9 cellular contexts compared by ENCODE assay signal in the genomic region with DNA sequence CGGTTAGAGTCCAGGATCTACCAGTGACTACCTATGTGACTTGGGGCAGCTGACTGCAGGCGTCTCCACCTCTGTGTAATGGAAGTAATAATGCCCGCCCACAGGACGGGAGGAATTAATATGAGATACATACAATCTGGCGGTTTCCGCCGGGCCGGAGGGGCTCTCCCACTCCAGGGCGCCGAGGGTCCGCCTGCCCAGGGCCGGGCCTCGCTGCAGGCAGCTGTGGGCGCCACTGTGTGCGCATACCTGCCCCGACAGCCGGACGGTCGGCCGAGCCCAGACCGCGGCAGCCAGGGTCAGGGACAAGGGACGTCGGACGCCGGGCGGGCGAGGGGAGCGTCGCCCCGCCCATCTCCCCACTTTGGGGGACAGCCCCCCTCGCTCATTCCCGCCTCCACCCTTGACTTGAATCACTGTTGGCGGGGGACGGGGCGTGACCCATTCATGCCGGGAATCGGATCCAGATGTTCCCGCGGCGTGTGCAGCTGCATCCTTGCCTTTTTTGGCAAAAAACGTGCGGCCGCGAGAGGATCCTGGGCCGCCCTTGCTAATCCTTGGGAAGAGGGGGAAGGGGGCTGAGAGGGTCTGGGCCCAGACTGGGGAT. TPM values are rescaled to one million over a fixed set of nuclear protein-coding genes. Genes with fewer than 3 reads are reported as not detected.
A peak's percentile ranks its signal among the peaks of the same experiment; 100 is the strongest.
DNase-seq lines count a peak whose midpoint lies in the region; ATAC-seq and TF ChIP-seq lines count a peak whose summit lies in the region.
"Had no signal": no experiment of that assay in that cellular context is flagged by ENCODE, and none has a peak within 500 bp of the region (broad histone marks: within the 10 kb centered on the region; RNA-seq: fewer than 3 reads in every experiment).

No MANE protein-coding gene starts in this region.

- no peak for TF ChIP-seq POLR2A in testis (IDR thresholded peaks at IDR 0.05)

- 33% methylated on average over 46 of the region's 46 CpGs for WGBS in liver
- WGBS in testis, 2 donors = 3 to 9% methylated on average over 5 to 46 of the region's 46 CpGs

- no peak for TF ChIP-seq RAD21 in liver (IDR thresholded peaks at IDR 0.05)

- intact Hi-C loops in dorsolateral prefrontal cortex (cut with DNase I) = loop anchor here in 1 of 2 donors (10.0 kb wide), 1 partner anchor 839 kb away; no protein-coding TSS in a partner anchor
- intact Hi-C loops in testis (cut with DNase I; ENCODE audit: low total_unique reads) = no loop called here

- H3K9ac ChIP-seq in ES-I3 (ENCODE audit: low read depth, low read length) (peak overlapping the region; percentile 48; the same call in 1 of the 2 replicates), liver (ENCODE audit: low read depth in 1 of 2, low read length in 2 of 2) (no peak overlapping the region)

- TF ChIP-seq CTCF in dorsolateral prefrontal cortex (IDR thresholded peaks at IDR 0.05 in 54 of 56, conservative IDR thresholded peaks at IDR 0.05 in 2 of 56; ENCODE audit: low read depth in 1 of 56, partially characterized antibody in 56 of 56) (no peak), liver (IDR thresholded peaks at IDR 0.05; ENCODE audit: low read depth, low read length, missing input control) (no peak), testis (IDR thresholded peaks at IDR 0.05) (no peak)

- H3K4me3 ChIP-seq in dorsolateral prefrontal cortex = peak overlapping the region; percentile 30 to 71 (median 53)
- H3K4me3 ChIP-seq in liver (ENCODE audit: low read depth in 1 of 3, low read length in 3 of 3) = peak overlapping the region in 1 of 3 donors; percentile 33
- H3K4me3 ChIP-seq in testis = peak overlapping the region; percentile 42 to 57

- CTCF ChIA-PET in HEK293T (lab: Yijun Ruan, JAX) = no interaction called here

- DNase-seq in NCI-H774 (lab: John Stamatoyannopoulos, UW) (peak; percentile 74), dorsolateral prefrontal cortex (no peak), testis (peak; percentile 74), HEK293T (ENCODE audit: extremely low spot score) (no peak)

- ATAC-seq in HG02798 (IDR thresholded peaks at IDR 0.05; ENCODE audit: poor library complexity, unreplicated experiment) (no peak), HG02840 (IDR thresholded peaks at IDR 0.05; ENCODE audit: low FRiP score, unreplicated experiment) (no peak)

- H3K36me3 ChIP-seq in ES-I3 (ENCODE audit: insufficient read depth, low read length) = peaks cover 10% of the 10 kb centered on the region; the same call in 1 of the 2 replicates
- peaks cover 0 to 6% (median 0%) of the 10 kb centered on the region in 4 donors for H3K36me3 ChIP-seq in liver (ENCODE audit: control insufficient read depth in 4 of 4, insufficient read depth in 3 of 4, low read depth in 1 of 4, low read length in 3 of 4)
- H3K36me3 ChIP-seq in testis (ENCODE audit: low read depth, missing control alignments) = no peaks in the 10 kb centered on the region

- H3K9me3 ChIP-seq in ES-I3 (ENCODE audit: control insufficient read depth, insufficient read depth, low read length) (no peaks in the 10 kb centered on the region), liver (ENCODE audit: control insufficient read depth in 4 of 4, low read length in 3 of 4) (no peaks in the 10 kb centered on the region), testis (no peaks in the 10 kb centered on the region)

- H3K27me3 ChIP-seq in dorsolateral prefrontal cortex (peaks cover 0 to 4% (median 0%) of the 10 kb centered on the region in 45 donors), liver (ENCODE audit: control insufficient read depth in 4 of 4, insufficient read depth in 4 of 4, low read length in 3 of 4) (no peaks in the 10 kb centered on the region), testis (no peaks in the 10 kb centered on the region)

- H3K4me1 ChIP-seq in ES-I3 (ENCODE audit: insufficient read depth, low read length) (peaks cover 26% of the 10 kb centered on the region), liver (ENCODE audit: control insufficient read depth in 4 of 4, insufficient read depth in 4 of 4, low read length in 3 of 4) (peaks cover 0 to 18% (median 5%) of the 10 kb centered on the region in 4 donors), testis (peaks cover 34% of the 10 kb centered on the region)

- POLR2A ChIA-PET in HEK293T (lab: Yijun Ruan, JAX) = no interaction called here

- H3K27ac ChIP-seq in dorsolateral prefrontal cortex (peak overlapping the region in 45 of 59 donors; percentile 8 to 87 (median 61)), liver (ENCODE audit: low read depth in 1 of 2, low read length in 2 of 2) (peak overlapping the region; percentile 20 to 65), testis (peak overlapping the region; percentile 75 to 83)

TF ChIP-seq in liver, 16 proteins besides CTCF, POLR2A, EP300 and RAD21:
- TF ChIP-seq HNF4G (IDR thresholded peaks at IDR 0.05) (no peak), GABPA (IDR thresholded peaks at IDR 0.05 in 1 of 2, conservative IDR thresholded peaks at IDR 0.05 in 1 of 2) (no peak), YY1 (IDR thresholded peaks at IDR 0.05) (no peak), TAF1 (conservative IDR thresholded peaks at IDR 0.05) (no peak), SP1 (IDR thresholded peaks at IDR 0.05) (peak; percentile 23), NR2F2 (IDR thresholded peaks at IDR 0.05) (peak; percentile 62)
- TF ChIP-seq, protein P1, sequence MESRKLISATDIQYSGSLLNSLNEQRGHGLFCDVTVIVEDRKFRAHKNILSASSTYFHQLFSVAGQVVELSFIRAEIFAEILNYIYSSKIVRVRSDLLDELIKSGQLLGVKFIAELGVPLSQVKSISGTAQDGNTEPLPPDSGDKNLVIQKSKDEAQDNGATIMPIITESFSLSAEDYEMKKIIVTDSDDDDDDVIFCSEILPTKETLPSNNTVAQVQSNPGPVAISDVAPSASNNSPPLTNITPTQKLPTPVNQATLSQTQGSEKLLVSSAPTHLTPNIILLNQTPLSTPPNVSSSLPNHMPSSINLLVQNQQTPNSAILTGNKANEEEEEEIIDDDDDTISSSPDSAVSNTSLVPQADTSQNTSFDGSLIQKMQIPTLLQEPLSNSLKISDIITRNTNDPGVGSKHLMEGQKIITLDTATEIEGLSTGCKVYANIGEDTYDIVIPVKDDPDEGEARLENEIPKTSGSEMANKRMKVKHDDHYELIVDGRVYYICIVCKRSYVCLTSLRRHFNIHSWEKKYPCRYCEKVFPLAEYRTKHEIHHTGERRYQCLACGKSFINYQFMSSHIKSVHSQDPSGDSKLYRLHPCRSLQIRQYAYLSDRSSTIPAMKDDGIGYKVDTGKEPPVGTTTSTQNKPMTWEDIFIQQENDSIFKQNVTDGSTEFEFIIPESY (IDR thresholded peaks at IDR 0.05) = no peak
TF ChIP-seq in liver: peak in this region for 2.

TF ChIP-seq in HEK293T, 16 proteins besides CTCF, POLR2A, EP300 and RAD21:
- no peak for TF ChIP-seq HDGF (IDR thresholded peaks at IDR 0.05; ENCODE audit: borderline replicate concordance)
- TF ChIP-seq ZNF384 (IDR thresholded peaks at IDR 0.05) = no peak
- no peak for TF ChIP-seq ELF4 (IDR thresholded peaks at IDR 0.05)
- TF ChIP-seq NFRKB (IDR thresholded peaks at IDR 0.05) = no peak
- no peak for TF ChIP-seq SP1 (IDR thresholded peaks at IDR 0.05)
- no peak for TF ChIP-seq CTBP1 (IDR thresholded peaks at IDR 0.05; ENCODE audit: borderline replicate concordance)
- no peak for TF ChIP-seq SUZ12 (IDR thresholded peaks at IDR 0.05)
- TF ChIP-seq, protein P2, sequence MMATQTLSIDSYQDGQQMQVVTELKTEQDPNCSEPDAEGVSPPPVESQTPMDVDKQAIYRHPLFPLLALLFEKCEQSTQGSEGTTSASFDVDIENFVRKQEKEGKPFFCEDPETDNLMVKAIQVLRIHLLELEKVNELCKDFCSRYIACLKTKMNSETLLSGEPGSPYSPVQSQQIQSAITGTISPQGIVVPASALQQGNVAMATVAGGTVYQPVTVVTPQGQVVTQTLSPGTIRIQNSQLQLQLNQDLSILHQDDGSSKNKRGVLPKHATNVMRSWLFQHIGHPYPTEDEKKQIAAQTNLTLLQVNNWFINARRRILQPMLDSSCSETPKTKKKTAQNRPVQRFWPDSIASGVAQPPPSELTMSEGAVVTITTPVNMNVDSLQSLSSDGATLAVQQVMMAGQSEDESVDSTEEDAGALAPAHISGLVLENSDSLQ (IDR thresholded peaks at IDR 0.05) = no peak
- TF ChIP-seq FOXK2 (IDR thresholded peaks at IDR 0.05) = no peak
- TF ChIP-seq BHLHE40 (IDR thresholded peaks at IDR 0.05; ENCODE audit: borderline replicate concordance) = no peak
- no peak for TF ChIP-seq LEF1 (IDR thresholded peaks at IDR 0.05; ENCODE audit: borderline replicate concordance)
- TF ChIP-seq FOXA1 (IDR thresholded peaks at IDR 0.05) = no peak
- TF ChIP-seq FOXM1 (IDR thresholded peaks at IDR 0.05; ENCODE audit: borderline replicate concordance) = no peak
- no peak for TF ChIP-seq TARDBP (IDR thresholded peaks at IDR 0.05)
- no peak for TF ChIP-seq ARNT (IDR thresholded peaks at IDR 0.05)
- no peak for TF ChIP-seq L3MBTL2 (conservative IDR thresholded peaks at IDR 0.05)

RNA-seq across cellular contexts. Expression of a gene that starts 6.1 kb away (rescaled TPM):
- total RNA-seq in dorsolateral prefrontal cortex = 10 to 100 TPM; 30.2 to 67.9 (median 44.5) TPM
- total RNA-seq in liver = 10 to 100 TPM; 30.2 to 39.6 TPM
- 10 to 100 TPM; 16.6 to 21.2 TPM for polyA plus RNA-seq in liver
- total RNA-seq in testis = 10 to 100 TPM; 59.3 to 74.6 TPM
- 87.5 TPM for polyA plus RNA-seq in testis (ENCODE audit: insufficient read depth, low read depth, low replicate concordance)

RNA-seq across cellular contexts. Expression of a gene that starts 9.4 kb away (rescaled TPM):
- total RNA-seq in dorsolateral prefrontal cortex (10 to 100 TPM in 51 of 120 experiments, 1 to 10 TPM in 69; 5.8 to 18.5 (median 9.6) TPM), liver (1 to 10 TPM; 2.7 to 4.2 TPM), testis (10 to 100 TPM; 21.3 to 28.7 TPM)
- polyA plus RNA-seq in liver (1 to 10 TPM; 1.7 to 2.9 TPM), testis (ENCODE audit: insufficient read depth, low read depth, low replicate concordance) (20.7 TPM)

RNA-seq across cellular contexts. Expression of a gene that starts 16.7 kb away (rescaled TPM):
- total RNA-seq in dorsolateral prefrontal cortex (10 to 100 TPM; 13.6 to 33.4 (median 24.4) TPM), liver (10 to 100 TPM; 11.0 to 17.8 TPM), testis (10 to 100 TPM; 35.6 to 42.4 TPM)
- polyA plus RNA-seq in liver (10 to 100 TPM; 11.0 to 12.6 TPM), testis (ENCODE audit: insufficient read depth, low read depth, low replicate concordance) (43.3 TPM)

RNA-seq across cellular contexts. Expression of a gene that starts 49.0 kb away (rescaled TPM):
- total RNA-seq in dorsolateral prefrontal cortex = 10 to 100 TPM; 23.9 to 71.7 (median 40.7) TPM
- total RNA-seq in liver = 10 to 100 TPM; 21.3 to 30.9 TPM
- 1 to 10 TPM; 5.0 to 5.9 TPM for polyA plus RNA-seq in liver
- 10 to 100 TPM; 24.1 to 31.6 TPM for total RNA-seq in testis
- 15.3 TPM for polyA plus RNA-seq in testis (ENCODE audit: insufficient read depth, low read depth, low replicate concordance)

RNA-seq across cellular contexts. Expression of a gene that starts 50.7 kb away (rescaled TPM):
- 1 to 10 TPM; 1.6 to 8.4 (median 4.4) TPM for total RNA-seq in dorsolateral prefrontal cortex
- total RNA-seq in liver = not detected
- not detected for polyA plus RNA-seq in liver
- 1 to 10 TPM; 6.0 to 6.8 TPM for total RNA-seq in testis
- 1.6 TPM for polyA plus RNA-seq in testis (ENCODE audit: insufficient read depth, low read depth, low replicate concordance)
- total RNA-seq: LHCN-M2 had no signal

Comparison
In these comparisons a context has a peak if more than half of its experiments do, and no peak if none do; other contexts are left out.
1. DNase-seq: peak in NCI-H774 (single experiment) and testis (single experiment); none in dorsolateral prefrontal cortex (0 of 10) and HEK293T (single experiment).
2. Peak in every context shown above with its lines, with median percentiles within 50 percentile points of each other: H3K27ac ChIP-seq.